ENCODE assay signal across 1 cellular context in the genomic region with DNA sequence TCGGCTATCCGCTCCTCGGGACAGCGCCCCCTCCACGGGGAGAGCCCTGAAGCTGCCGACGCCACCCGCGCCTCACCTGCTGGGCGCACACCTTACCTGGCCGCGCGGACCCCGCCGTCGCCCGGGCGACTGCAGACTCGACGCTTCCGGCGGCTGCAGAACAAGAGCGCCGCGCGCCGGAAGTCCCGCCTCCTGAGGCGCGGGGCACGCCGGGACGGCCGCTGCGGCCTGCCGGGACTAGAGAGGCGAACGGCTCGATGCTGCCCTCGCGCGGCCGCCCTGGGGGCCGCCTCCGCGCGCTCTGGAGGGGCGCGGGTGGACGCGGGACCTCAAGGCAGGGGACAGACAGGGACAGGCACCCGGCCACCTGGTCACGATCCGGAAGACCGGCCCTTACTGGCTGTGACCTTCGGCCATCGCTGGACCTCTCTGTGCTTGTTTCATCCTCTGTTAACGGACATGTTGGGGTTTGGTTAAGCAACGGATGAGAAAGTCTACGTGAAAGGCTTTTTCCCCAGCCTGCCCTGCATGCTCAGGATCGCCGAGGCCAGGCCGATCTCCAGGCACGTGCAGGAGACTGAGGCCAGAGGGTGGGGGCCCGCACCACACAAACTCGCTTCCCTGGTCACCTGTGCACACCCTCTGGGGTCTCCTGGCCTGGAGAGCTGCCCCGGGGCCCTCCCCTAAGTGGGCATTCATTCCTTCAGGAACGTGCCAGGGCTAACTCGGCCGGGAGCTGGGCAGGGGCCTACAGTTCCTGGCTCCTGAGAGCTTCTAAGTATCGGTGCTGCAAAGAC.
TF ChIP-seq lines count a peak whose summit lies in the region.

A gene with protein sequence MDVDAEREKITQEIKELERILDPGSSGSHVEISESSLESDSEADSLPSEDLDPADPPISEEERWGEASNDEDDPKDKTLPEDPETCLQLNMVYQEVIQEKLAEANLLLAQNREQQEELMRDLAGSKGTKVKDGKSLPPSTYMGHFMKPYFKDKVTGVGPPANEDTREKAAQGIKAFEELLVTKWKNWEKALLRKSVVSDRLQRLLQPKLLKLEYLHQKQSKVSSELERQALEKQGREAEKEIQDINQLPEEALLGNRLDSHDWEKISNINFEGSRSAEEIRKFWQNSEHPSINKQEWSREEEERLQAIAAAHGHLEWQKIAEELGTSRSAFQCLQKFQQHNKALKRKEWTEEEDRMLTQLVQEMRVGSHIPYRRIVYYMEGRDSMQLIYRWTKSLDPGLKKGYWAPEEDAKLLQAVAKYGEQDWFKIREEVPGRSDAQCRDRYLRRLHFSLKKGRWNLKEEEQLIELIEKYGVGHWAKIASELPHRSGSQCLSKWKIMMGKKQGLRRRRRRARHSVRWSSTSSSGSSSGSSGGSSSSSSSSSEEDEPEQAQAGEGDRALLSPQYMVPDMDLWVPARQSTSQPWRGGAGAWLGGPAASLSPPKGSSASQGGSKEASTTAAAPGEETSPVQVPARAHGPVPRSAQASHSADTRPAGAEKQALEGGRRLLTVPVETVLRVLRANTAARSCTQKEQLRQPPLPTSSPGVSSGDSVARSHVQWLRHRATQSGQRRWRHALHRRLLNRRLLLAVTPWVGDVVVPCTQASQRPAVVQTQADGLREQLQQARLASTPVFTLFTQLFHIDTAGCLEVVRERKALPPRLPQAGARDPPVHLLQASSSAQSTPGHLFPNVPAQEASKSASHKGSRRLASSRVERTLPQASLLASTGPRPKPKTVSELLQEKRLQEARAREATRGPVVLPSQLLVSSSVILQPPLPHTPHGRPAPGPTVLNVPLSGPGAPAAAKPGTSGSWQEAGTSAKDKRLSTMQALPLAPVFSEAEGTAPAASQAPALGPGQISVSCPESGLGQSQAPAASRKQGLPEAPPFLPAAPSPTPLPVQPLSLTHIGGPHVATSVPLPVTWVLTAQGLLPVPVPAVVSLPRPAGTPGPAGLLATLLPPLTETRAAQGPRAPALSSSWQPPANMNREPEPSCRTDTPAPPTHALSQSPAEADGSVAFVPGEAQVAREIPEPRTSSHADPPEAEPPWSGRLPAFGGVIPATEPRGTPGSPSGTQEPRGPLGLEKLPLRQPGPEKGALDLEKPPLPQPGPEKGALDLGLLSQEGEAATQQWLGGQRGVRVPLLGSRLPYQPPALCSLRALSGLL (N-terminal part only) (minus strand): TSS at position 133 of the 797 bp plus-strand sequence. CDS start 1,742 bp downstream, outside the sequence.

TF ChIP-seq in H1, 55 proteins besides CTCF, POLR2A, EP300 and RAD21:
- TF ChIP-seq TBP (IDR thresholded peaks at IDR 0.05; ENCODE audit: low read depth, low read length) (peak; percentile 91), BACH1 (IDR thresholded peaks at IDR 0.05; ENCODE audit: low read length) (peak; percentile 68), SP2 (IDR thresholded peaks at IDR 0.05; ENCODE audit: low read length) (peak; percentile 18; the same call in 1 of the 2 replicates), TAF7 (optimal IDR thresholded peaks at IDR 0.05; ENCODE audit: borderline replicate concordance, low read depth, low read length) (peak; percentile 96), YY1 (IDR thresholded peaks at IDR 0.05; ENCODE audit: low read depth, low read length) (peak; percentile 47; the same call in 1 of the 2 replicates), TAF1 (IDR thresholded peaks at IDR 0.05; ENCODE audit: low read depth, low read length) (peak; percentile 96), POU5F1 (IDR thresholded peaks at IDR 0.05; ENCODE audit: low read depth, low read length) (no peak), HDAC6 (IDR thresholded peaks at IDR 0.05; ENCODE audit: low read depth, low read length) (no peak), GTF2F1 (IDR thresholded peaks at IDR 0.05; ENCODE audit: borderline replicate concordance, low read depth, low read length) (0 out of 2 replicates have a peak, but pooled peaks have one; percentile 17), RFX5 (IDR thresholded peaks at IDR 0.05; ENCODE audit: borderline replicate concordance, low read depth, low read length) (no peak), SIRT6 (IDR thresholded peaks at IDR 0.05; ENCODE audit: low read length) (no peak), MAFK (IDR thresholded peaks at IDR 0.05; ENCODE audit: low read depth, low read length) (no peak), GABPA (IDR thresholded peaks at IDR 0.05; ENCODE audit: borderline replicate concordance, insufficient read depth, low read length) (peak; percentile 95), BCL11A (IDR thresholded peaks at IDR 0.05; ENCODE audit: low read depth in 2 of 2, low read length in 2 of 2) (no peak), TEAD4 (IDR thresholded peaks at IDR 0.05; ENCODE audit: low read depth, low read length) (no peak), TCF12 (IDR thresholded peaks at IDR 0.05; ENCODE audit: low read depth, low read length) (no peak), POLR2AphosphoS5 (IDR thresholded peaks at IDR 0.05; ENCODE audit: low read depth, low read length) (peak; percentile 76), ASH2L (IDR thresholded peaks at IDR 0.05; ENCODE audit: low read length) (no peak), KDM1A (IDR thresholded peaks at IDR 0.05; ENCODE audit: borderline replicate concordance, low read length) (no peak), CREB1 (IDR thresholded peaks at IDR 0.05) (peak; percentile 59), EGR1 (IDR thresholded peaks at IDR 0.05; ENCODE audit: borderline replicate concordance, low read depth, low read length) (peak; percentile 9; the same call in 1 of the 2 replicates), PHF8 (conservative IDR thresholded peaks at IDR 0.05; ENCODE audit: low read depth, low read length) (peak; percentile 94), KDM5A (IDR thresholded peaks at IDR 0.05; ENCODE audit: low read length) (no peak), CBX5 (IDR thresholded peaks at IDR 0.05; ENCODE audit: low read depth, low read length) (no peak), JUN (IDR thresholded peaks at IDR 0.05; ENCODE audit: low read depth, low read length) (no peak), SIN3A (conservative IDR thresholded peaks at IDR 0.05 in 1 of 2, IDR thresholded peaks at IDR 0.05 in 1 of 2; ENCODE audit: low read depth in 1 of 2, low read length in 2 of 2) (peak in 1 of 2 experiments; percentile 92; a peak in 2 of 4 replicates), FOSL1 (IDR thresholded peaks at IDR 0.05; ENCODE audit: insufficient read depth, low read depth, low read length) (0 out of 2 replicates have a peak, but pooled peaks have one; percentile 5), JUND (IDR thresholded peaks at IDR 0.05; ENCODE audit: low read length) (no peak)
- TF ChIP-seq, protein P1, sequence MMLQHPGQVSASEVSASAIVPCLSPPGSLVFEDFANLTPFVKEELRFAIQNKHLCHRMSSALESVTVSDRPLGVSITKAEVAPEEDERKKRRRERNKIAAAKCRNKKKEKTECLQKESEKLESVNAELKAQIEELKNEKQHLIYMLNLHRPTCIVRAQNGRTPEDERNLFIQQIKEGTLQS (IDR thresholded peaks at IDR 0.05; ENCODE audit: insufficient read depth, low read depth, low read length): peak; percentile 52; the same call in 1 of the 2 replicates
- TF ChIP-seq, protein P2, sequence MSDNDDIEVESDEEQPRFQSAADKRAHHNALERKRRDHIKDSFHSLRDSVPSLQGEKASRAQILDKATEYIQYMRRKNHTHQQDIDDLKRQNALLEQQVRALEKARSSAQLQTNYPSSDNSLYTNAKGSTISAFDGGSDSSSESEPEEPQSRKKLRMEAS (IDR thresholded peaks at IDR 0.05): peak; percentile 46
- TF ChIP-seq, protein P3, sequence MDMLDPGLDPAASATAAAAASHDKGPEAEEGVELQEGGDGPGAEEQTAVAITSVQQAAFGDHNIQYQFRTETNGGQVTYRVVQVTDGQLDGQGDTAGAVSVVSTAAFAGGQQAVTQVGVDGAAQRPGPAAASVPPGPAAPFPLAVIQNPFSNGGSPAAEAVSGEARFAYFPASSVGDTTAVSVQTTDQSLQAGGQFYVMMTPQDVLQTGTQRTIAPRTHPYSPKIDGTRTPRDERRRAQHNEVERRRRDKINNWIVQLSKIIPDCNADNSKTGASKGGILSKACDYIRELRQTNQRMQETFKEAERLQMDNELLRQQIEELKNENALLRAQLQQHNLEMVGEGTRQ (IDR thresholded peaks at IDR 0.05; ENCODE audit: low read length): peak; percentile 11; the same call in 1 of the 2 replicates
- TF ChIP-seq, protein P4, sequence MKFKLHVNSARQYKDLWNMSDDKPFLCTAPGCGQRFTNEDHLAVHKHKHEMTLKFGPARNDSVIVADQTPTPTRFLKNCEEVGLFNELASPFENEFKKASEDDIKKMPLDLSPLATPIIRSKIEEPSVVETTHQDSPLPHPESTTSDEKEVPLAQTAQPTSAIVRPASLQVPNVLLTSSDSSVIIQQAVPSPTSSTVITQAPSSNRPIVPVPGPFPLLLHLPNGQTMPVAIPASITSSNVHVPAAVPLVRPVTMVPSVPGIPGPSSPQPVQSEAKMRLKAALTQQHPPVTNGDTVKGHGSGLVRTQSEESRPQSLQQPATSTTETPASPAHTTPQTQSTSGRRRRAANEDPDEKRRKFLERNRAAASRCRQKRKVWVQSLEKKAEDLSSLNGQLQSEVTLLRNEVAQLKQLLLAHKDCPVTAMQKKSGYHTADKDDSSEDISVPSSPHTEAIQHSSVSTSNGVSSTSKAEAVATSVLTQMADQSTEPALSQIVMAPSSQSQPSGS (IDR thresholded peaks at IDR 0.05; ENCODE audit: low read length): no peak
